8 cellular contexts compared by ENCODE assay signal in genomic region chr13:91017669-91018053, GRCh38.
DNase-seq lines count a peak whose midpoint lies in the region; ATAC-seq and TF ChIP-seq lines count a peak whose summit lies in the region.

No MANE protein-coding gene starts in this region.

- no peak for TF ChIP-seq POLR2A in erythroblast (IDR thresholded peaks at IDR 0.05; ENCODE audit: low read length)

- H3K4me3 ChIP-seq in foreskin fibroblast (ENCODE audit: low read depth in 1 of 2, low read length in 2 of 2): no peak overlapping the region

- TF ChIP-seq CTCF in GM13977 (IDR thresholded peaks at IDR 0.05; ENCODE audit: extremely low read depth, insufficient read depth, missing control alignments) (peak; percentile 20), foreskin fibroblast (IDR thresholded peaks at IDR 0.05; ENCODE audit: low read depth, low read length) (no peak)

- in situ Hi-C loops in GM13977 (cut with MboI; ENCODE audit: low pct_unique_long_range_greater_than_20kb, low sequenced_read_pairs, unreplicated experiment): no loop called here

- no peak for DNase-seq in GM13977 (ENCODE audit: low spot score)
- peak; percentile 6 for DNase-seq in LoVo (ENCODE audit: low spot score)
- peak; percentile 14 to 39 for DNase-seq in erythroblast (lab: John Stamatoyannopoulos, UW)
- no peak for DNase-seq in iPS-NIHi11 (ENCODE audit: low spot score)
- no peak for DNase-seq in 8988T
- no peak for DNase-seq in foreskin fibroblast

- ATAC-seq in GM21717 (IDR thresholded peaks at IDR 0.05; ENCODE audit: unreplicated experiment): peak; percentile 15
- no peak for ATAC-seq in HG02840 (IDR thresholded peaks at IDR 0.05; ENCODE audit: low FRiP score, unreplicated experiment)

Comparison
In these comparisons a context has a peak if more than half of its experiments do, and no peak if none do; other contexts are left out.
1. DNase-seq: peak in LoVo (single experiment) and erythroblast (2 of 2); none in GM13977 (single experiment), iPS-NIHi11 (single experiment), 8988T (single experiment) and foreskin fibroblast (0 of 2).